16 cellular contexts compared by ENCODE assay signal in genomic region chr7:40921589-40922315, GRCh38.
"Had no signal": no experiment of that assay in that cellular context is flagged by ENCODE, and none has a peak within 500 bp of the region (broad histone marks: within the 10 kb centered on the region; RNA-seq: fewer than 3 reads in every experiment).

No MANE protein-coding gene starts in this region.

- H3K27ac ChIP-seq: coronary artery, pancreas, uterus had no signal

- H3K36me3 Mint-ChIP-seq: immature natural killer cell had no signal

- H3K36me3 ChIP-seq: pancreas, thyroid gland, uterus had no signal

- DNase-seq: activated CD4-positive, alpha-beta T cell treated with anti-CD3 and anti-CD28 coated beads for 4 hours; activated CD8-positive, alpha-beta T cell treated with anti-CD3 and anti-CD28 coated beads, Interleukin-2, amount 10 ng/mL, durations not matched to agents 7 days and 5 days; activated naive CD4-positive, alpha-beta T cell; activated naive CD8-positive, alpha-beta T cell treated with anti-CD3 and anti-CD28 coated beads, Interleukin-2, amount 50 U/mL, for 24 hours; effector CD4-positive, alpha-beta T cell; erythroblast; immature natural killer cell; left colon; pancreas; T-helper 1 cell; uterus had no signal

- H3K27ac Mint-ChIP-seq: activated CD8-positive, alpha-beta T cell treated with anti-CD3 and anti-CD28 coated beads, Interleukin-2, amount 10 ng/mL, durations not matched to agents 7 days and 5 days; activated naive CD8-positive, alpha-beta T cell treated with anti-CD3 and anti-CD28 coated beads, Interleukin-2, amount 50 U/mL, for 24 hours; activated T-helper 1 cell treated with anti-CD3 and anti-CD28 coated beads, Interleukin-12 subunit alpha, Interleukin-12 subunit beta, Interleukin-2, Interleukin-4 antibody, amounts not matched to agents 30 ng/mL and 10 ng/mL and 1 ng/mL, durations not matched to agents 14 hours and 24 hours and 36 hours; immature natural killer cell; nephron had no signal

- H3K27me3 ChIP-seq: pancreas, thyroid gland, uterus had no signal

- ATAC-seq: activated CD8-positive, alpha-beta T cell treated with anti-CD3 and anti-CD28 coated beads, Interleukin-2, amount 10 ng/mL, durations not matched to agents 7 days and 5 days; activated naive CD8-positive, alpha-beta T cell treated with anti-CD3 and anti-CD28 coated beads, Interleukin-2, amount 50 U/mL, for 24 hours; left colon; pancreas had no signal

- H3K27me3 Mint-ChIP-seq: activated naive CD8-positive, alpha-beta T cell treated with anti-CD3 and anti-CD28 coated beads, Interleukin-2, amount 50 U/mL, for 24 hours had no signal

- H3K4me3 ChIP-seq: coronary artery, lung, pancreas, thyroid gland, uterus had no signal

- H3K9me3 ChIP-seq: pancreas, thyroid gland, uterus had no signal

- H3K4me1 ChIP-seq: pancreas, uterus had no signal

- H3K9me3 Mint-ChIP-seq: activated naive CD8-positive, alpha-beta T cell treated with anti-CD3 and anti-CD28 coated beads, Interleukin-2, amount 50 U/mL, for 24 hours; activated T-helper 1 cell treated with anti-CD3 and anti-CD28 coated beads, Interleukin-12 subunit alpha, Interleukin-12 subunit beta, Interleukin-2, Interleukin-4 antibody, amounts not matched to agents 30 ng/mL and 10 ng/mL and 1 ng/mL, durations not matched to agents 14 hours and 24 hours and 36 hours had no signal

- H3K4me3 Mint-ChIP-seq: activated CD8-positive, alpha-beta T cell treated with anti-CD3 and anti-CD28 coated beads, Interleukin-2, amount 10 ng/mL, durations not matched to agents 7 days and 5 days; activated naive CD8-positive, alpha-beta T cell treated with anti-CD3 and anti-CD28 coated beads, Interleukin-2, amount 50 U/mL, for 24 hours; activated T-helper 1 cell treated with anti-CD3 and anti-CD28 coated beads, Interleukin-12 subunit alpha, Interleukin-12 subunit beta, Interleukin-2, Interleukin-4 antibody, amounts not matched to agents 30 ng/mL and 10 ng/mL and 1 ng/mL, durations not matched to agents 14 hours and 24 hours and 36 hours; immature natural killer cell; nephron had no signal

- FAIRE-seq: pancreas had no signal

- H3K4me1 Mint-ChIP-seq: activated naive CD8-positive, alpha-beta T cell treated with anti-CD3 and anti-CD28 coated beads, Interleukin-2, amount 50 U/mL, for 24 hours; immature natural killer cell; nephron had no signal
